Comparison of ENCODE assay signal across 8 cellular contexts in genomic region chr10:97632949-97633884, GRCh38. TPM values are rescaled to one million over a fixed set of nuclear protein-coding genes. Genes with fewer than 3 reads are reported as not detected.
DNase-seq lines count a peak whose midpoint lies in the region; ATAC-seq and TF ChIP-seq lines count a peak whose summit lies in the region.

Gene MORN4 (minus strand): TSS chr10:97633500. CDS start chr10:97619653, 13,847 bp downstream.

- peaks cover 14% of the 10 kb centered on the region for H3K4me1 Mint-ChIP-seq in T-helper 1 cell treated with Interleukin-12 subunit alpha and Interleukin-12 subunit beta and Interleukin-4 antibody, amounts not matched to agents 30 μg/mL and 1 μg/mL, for 36 hours (ENCODE audit: low read depth)

- 4% methylated on average over 59 of the region's 62 CpGs for WGBS in prostate gland

- peak within 1 kb of the TSS; percentile 54 to 62 for H3K27ac ChIP-seq in right atrium auricular region
- H3K27ac ChIP-seq in prostate gland: peak within 1 kb of the TSS; percentile 54 to 67
- peak within 1 kb of the TSS; percentile 70 for H3K27ac ChIP-seq in upper lobe of right lung

- peaks cover 0 to 7% of the 10 kb centered on the region in 2 donors for H3K4me1 ChIP-seq in right atrium auricular region
- no peaks in the 10 kb centered on the region for H3K4me1 ChIP-seq in prostate gland (replicated peaks)
- peaks cover 4% of the 10 kb centered on the region for H3K4me1 ChIP-seq in upper lobe of right lung

- H3K9me3 ChIP-seq in right atrium auricular region (no peaks in the 10 kb centered on the region), prostate gland (no peaks in the 10 kb centered on the region), upper lobe of right lung (no peaks in the 10 kb centered on the region)

- ATAC-seq in HG02759 (IDR thresholded peaks at IDR 0.05; ENCODE audit: unreplicated experiment) (peak; percentile 100), upper lobe of right lung (peak; percentile 100)

- no peaks in the 10 kb centered on the region for H3K9me3 Mint-ChIP-seq in T-helper 1 cell treated with Interleukin-12 subunit alpha and Interleukin-12 subunit beta and Interleukin-4 antibody, amounts not matched to agents 30 μg/mL and 1 μg/mL, for 36 hours

- TF ChIP-seq CTCF in GM12875 (IDR thresholded peaks at IDR 0.05; ENCODE audit: borderline replicate concordance, insufficient read depth, low read depth, low read length): no peak
- peak in 1 of 2 donors; percentile 5 for TF ChIP-seq CTCF in right atrium auricular region (IDR thresholded peaks at IDR 0.05)
- TF ChIP-seq CTCF in prostate gland (IDR thresholded peaks at IDR 0.05): no peak
- no peak for TF ChIP-seq CTCF in upper lobe of right lung (IDR thresholded peaks at IDR 0.05)

- peak within 1 kb of the TSS; percentile 71 for H3K4me3 ChIP-seq in GM12875 (ENCODE audit: low read depth, low read length)
- peak within 1 kb of the TSS; percentile 64 to 65 for H3K4me3 ChIP-seq in right atrium auricular region
- peak within 1 kb of the TSS; percentile 68 to 78 for H3K4me3 ChIP-seq in prostate gland
- H3K4me3 ChIP-seq in upper lobe of right lung: peak within 1 kb of the TSS; percentile 81

- no peaks in the 10 kb centered on the region for H3K36me3 ChIP-seq in right atrium auricular region
- no peaks in the 10 kb centered on the region for H3K36me3 ChIP-seq in prostate gland
- H3K36me3 ChIP-seq in upper lobe of right lung: no peaks in the 10 kb centered on the region

- no peak for TF ChIP-seq POLR2A in prostate gland (IDR thresholded peaks at IDR 0.05)

- intact Hi-C loops in prostate gland (cut with DNase I) (no loop called here), upper lobe of right lung (cut with DNase I) (no loop called here)

- H3K27me3 ChIP-seq in right atrium auricular region (no peaks in the 10 kb centered on the region), prostate gland (replicated peaks; ENCODE audit: insufficient read depth) (no peaks in the 10 kb centered on the region), upper lobe of right lung (no peaks in the 10 kb centered on the region)

- peak within 1 kb of the TSS; percentile 98 for H3K4me3 Mint-ChIP-seq in T-helper 1 cell treated with Interleukin-12 subunit alpha and Interleukin-12 subunit beta and Interleukin-4 antibody, amounts not matched to agents 30 μg/mL and 1 μg/mL, for 36 hours

- DNase-seq in NCI-H146 (lab: John Stamatoyannopoulos, UW): peak; percentile 96
- DNase-seq in anterior cingulate cortex (lab: John Stamatoyannopoulos, UW): peak; percentile 64 to 96 (median 91)
- peak; percentile 96 for DNase-seq in right atrium auricular region (ENCODE audit: low spot score)
- peak; percentile 92 for DNase-seq in prostate gland (ENCODE audit: low spot score)
- DNase-seq in upper lobe of right lung: peak; percentile 96

- H3K36me3 Mint-ChIP-seq in T-helper 1 cell treated with Interleukin-12 subunit alpha and Interleukin-12 subunit beta and Interleukin-4 antibody, amounts not matched to agents 30 μg/mL and 1 μg/mL, for 36 hours (ENCODE audit: low read depth): no peaks in the 10 kb centered on the region

- peak within 1 kb of the TSS; percentile 73 for H3K27ac Mint-ChIP-seq in T-helper 1 cell treated with Interleukin-12 subunit alpha and Interleukin-12 subunit beta and Interleukin-4 antibody, amounts not matched to agents 30 μg/mL and 1 μg/mL, for 36 hours

- H3K27me3 Mint-ChIP-seq in T-helper 1 cell treated with Interleukin-12 subunit alpha and Interleukin-12 subunit beta and Interleukin-4 antibody, amounts not matched to agents 30 μg/mL and 1 μg/mL, for 36 hours (ENCODE audit: low read depth): no peaks in the 10 kb centered on the region

RNA-seq across cellular contexts. Expression of gene MORN4, which starts in this region (rescaled TPM):
- total RNA-seq in right atrium auricular region: 10 to 100 TPM; 15.6 to 27.0 TPM
- total RNA-seq in prostate gland: 1 to 10 TPM; 4.7 to 5.5 TPM
- total RNA-seq in upper lobe of right lung: 3.8 TPM

Comparison
In these comparisons a context has a peak if more than half of its experiments do, and no peak if none do; other contexts are left out.
1. Peak in every context shown above with its lines: DNase-seq, ATAC-seq, H3K4me3 ChIP-seq and H3K27ac ChIP-seq.